ENCODE assay signal across 18 cellular contexts in the genomic region with DNA sequence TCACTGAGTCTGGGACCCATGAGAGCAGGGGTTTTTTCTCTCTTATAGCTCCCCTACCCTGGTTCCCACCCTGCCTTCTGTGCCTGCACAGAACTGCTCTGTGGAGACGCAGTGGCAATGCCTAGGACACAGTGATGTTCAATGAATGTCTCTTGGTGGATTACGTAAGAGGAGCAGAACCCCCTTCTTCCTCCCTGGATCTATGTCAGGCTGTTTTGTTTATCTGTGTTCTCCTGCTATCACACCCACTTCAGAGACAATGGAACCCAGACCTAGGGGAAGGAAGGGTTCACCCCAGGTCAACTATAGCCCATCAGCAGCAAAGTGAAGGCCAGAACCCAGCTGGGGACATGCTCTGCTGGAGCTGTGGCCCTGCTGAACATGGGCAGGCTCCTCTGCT. TPM values are rescaled to one million over a fixed set of nuclear protein-coding genes. Genes with fewer than 3 reads are reported as not detected.
"Had no signal": no experiment of that assay in that cellular context is flagged by ENCODE, and none has a peak within 500 bp of the region (broad histone marks: within the 10 kb centered on the region; RNA-seq: fewer than 3 reads in every experiment).

No MANE protein-coding gene starts in this region.

- DNase-seq: activated CD4-positive, alpha-beta memory T cell treated with anti-CD3 and anti-CD28 coated beads, Interleukin-2, amount 10 ng/mL, durations not matched to agents 7 days and 5 days; activated CD4-positive, alpha-beta T cell treated with anti-CD3 and anti-CD28 coated beads for 48 hours; activated CD4-positive, CD25-positive, alpha-beta regulatory T cell; activated naive CD4-positive, alpha-beta T cell treated with anti-CD3 and anti-CD28 coated beads, Interleukin-2, amount 50 U/mL, for 16 hours; activated T-cell treated with anti-CD3 and anti-CD28 coated beads, Interleukin-2, amount 50 U/mL, for 1 hour; cortex of kidney; effector CD4-positive, alpha-beta T cell; kidney; sigmoid colon; stimulated activated naive B cell treated with anti-CD40 and anti-IgM and Interleukin-4, amounts not matched to agents 10 μg/mL and 1 μg/mL and 100 μg/mL, for 72 hours; thyroid gland had no signal

- H2AFZ ChIP-seq: parathyroid adenoma had no signal

- H3K27me3 ChIP-seq: thyroid gland had no signal

- H3K9ac ChIP-seq: parathyroid adenoma had no signal

- FAIRE-seq: frontal cortex, kidney had no signal

- H3K4me1 ChIP-seq: parathyroid adenoma had no signal

- H3K4me3 ChIP-seq: sigmoid colon, thyroid gland had no signal

- H3K79me2 ChIP-seq: parathyroid adenoma had no signal

- H3K27ac ChIP-seq: parathyroid adenoma, sigmoid colon, thyroid gland had no signal

- ATAC-seq: left lobe of liver; natural killer cell treated with Interleukin-12 subunit alpha and Interleukin-12 subunit beta and Interleukin-15 and Interleukin-18, amount 100 ng/mL, for 72 hours; stimulated activated naive B cell treated with anti-CD40 and anti-IgM and Interleukin-4, amounts not matched to agents 10 μg/mL and 1 μg/mL and 100 μg/mL, for 72 hours had no signal

- H3K9me3 ChIP-seq: sigmoid colon, thyroid gland had no signal

- H3K36me3 ChIP-seq: sigmoid colon, thyroid gland had no signal

RNA-seq across cellular contexts. Expression of a gene that starts 2.0 kb away (rescaled TPM):
- total RNA-seq: lung microvascular endothelial cell, ureter had no signal

RNA-seq across cellular contexts. Expression of a gene that starts 17.3 kb away (rescaled TPM):
- total RNA-seq: activated CD4-positive, alpha-beta memory T cell treated with anti-CD3 and anti-CD28 coated beads, Interleukin-2, amount 10 ng/mL, durations not matched to agents 7 days and 5 days; left lobe of liver; lung microvascular endothelial cell; mesothelial cell of epicardium; sigmoid colon; ureter had no signal

RNA-seq across cellular contexts. Expression of a gene that starts 49.8 kb away (rescaled TPM):
- total RNA-seq: activated CD4-positive, alpha-beta memory T cell treated with anti-CD3 and anti-CD28 coated beads, Interleukin-2, amount 10 ng/mL, durations not matched to agents 7 days and 5 days; lung microvascular endothelial cell; natural killer cell treated with Interleukin-12 subunit alpha and Interleukin-12 subunit beta and Interleukin-15 and Interleukin-18, amount 100 ng/mL, for 72 hours had no signal
